13 cellular contexts compared by ENCODE assay signal in the genomic region with DNA sequence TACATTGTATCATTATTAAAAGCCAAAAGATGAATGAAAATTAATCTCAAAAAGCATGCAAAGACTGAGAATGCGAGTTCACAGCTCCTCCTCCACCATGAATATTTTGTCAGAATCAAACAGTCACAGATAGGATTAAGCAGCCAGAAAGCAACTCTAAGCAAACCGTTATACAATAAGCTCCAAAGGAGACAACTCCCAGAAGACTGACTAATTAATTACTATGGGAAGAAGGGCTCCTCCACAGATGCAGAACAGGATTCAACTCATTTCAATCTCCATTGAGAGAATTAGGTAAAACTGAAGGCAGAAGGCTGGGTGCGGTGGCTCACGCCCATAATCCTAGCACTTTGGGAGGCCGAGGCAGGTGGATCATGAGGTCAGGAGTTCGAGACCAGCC.
DNase-seq lines count a peak whose midpoint lies in the region; ATAC-seq and TF ChIP-seq lines count a peak whose summit lies in the region.
"Had no signal": no experiment of that assay in that cellular context is flagged by ENCODE, and none has a peak within 500 bp of the region (broad histone marks: within the 10 kb centered on the region; RNA-seq: fewer than 3 reads in every experiment).

No MANE protein-coding gene starts in this region.

- TF ChIP-seq CTCF in spleen (IDR thresholded peaks at IDR 0.05 in 8 of 11, conservative IDR thresholded peaks at IDR 0.05 in 3 of 11) = no peak

- DNase-seq in T-helper 2 cell treated with Interferon-gamma antibody and Interleukin-4, amounts not matched to agents 5 μg/mL and 100 μg/mL, for 36 hours (ENCODE audit: low spot score) = no peak
- DNase-seq in T-helper 2 cell (no peak), spleen (no peak), GOT3 (lab: John Stamatoyannopoulos, UW) (no peak), C1 segment of cervical spinal cord (lab: John Stamatoyannopoulos, UW) (no peak)
- DNase-seq: activated gamma-delta T cell, NCI-H524 had no signal

- intact Hi-C loops in dendritic cell treated with granulocyte-macrophage colony-stimulating factor and Interleukin-4, amounts not matched to agents 40 ng/mL and 50 ng/mL, for 4 days (cut with micrococcal nuclease) = loop anchor here (5.0 kb wide), 1 partner anchor 70 kb away; a partner anchor contains a TSS
- intact Hi-C loops in spleen (cut with DNase I; ENCODE audit: low total_unique reads) = no loop called here

- no peak for TF ChIP-seq POLR2A in spleen (IDR thresholded peaks at IDR 0.05)

- no peaks in the 10 kb centered on the region for H3K9me3 Mint-ChIP-seq in T-helper 2 cell treated with Interferon-gamma antibody and Interleukin-4, amounts not matched to agents 5 μg/mL and 100 μg/mL, for 36 hours
- H3K9me3 Mint-ChIP-seq in dendritic cell treated with granulocyte-macrophage colony-stimulating factor and Interleukin-4, amounts not matched to agents 40 ng/mL and 50 ng/mL, for 4 days = no peaks in the 10 kb centered on the region

- ATAC-seq in HG03354 (IDR thresholded peaks at IDR 0.05; ENCODE audit: poor library complexity, severe bottlenecking, unreplicated experiment) = no peak
- ATAC-seq: Right ventricle myocardium inferior had no signal

- no peaks in the 10 kb centered on the region for H3K27me3 Mint-ChIP-seq in T-helper 2 cell treated with Interferon-gamma antibody and Interleukin-4, amounts not matched to agents 5 μg/mL and 100 μg/mL, for 36 hours (ENCODE audit: low read depth)
- H3K27me3 Mint-ChIP-seq in dendritic cell treated with granulocyte-macrophage colony-stimulating factor and Interleukin-4, amounts not matched to agents 40 ng/mL and 50 ng/mL, for 4 days = no peaks in the 10 kb centered on the region

- H3K4me1 ChIP-seq in spleen = peaks cover 11 to 100% (median 58%) of the 10 kb centered on the region in 6 donors

- H3K27me3 ChIP-seq in spleen (replicated peaks in 1 of 7) = no peaks in the 10 kb centered on the region
- H3K27me3 ChIP-seq: right atrium auricular region had no signal

- no peak overlapping the region for H3K4me3 ChIP-seq in spleen
- H3K4me3 ChIP-seq: right atrium auricular region, thoracic aorta had no signal

- peaks cover 50% of the 10 kb centered on the region for H3K36me3 Mint-ChIP-seq in T-helper 2 cell treated with Interferon-gamma antibody and Interleukin-4, amounts not matched to agents 5 μg/mL and 100 μg/mL, for 36 hours (ENCODE audit: low read depth)
- H3K36me3 Mint-ChIP-seq in dendritic cell treated with granulocyte-macrophage colony-stimulating factor and Interleukin-4, amounts not matched to agents 40 ng/mL and 50 ng/mL, for 4 days (ENCODE audit: low read depth) = peaks cover 22% of the 10 kb centered on the region

- H3K27ac ChIP-seq in KOPT-K1 (ENCODE audit: low read depth, low read length, poor library complexity, severe bottlenecking) = peak overlapping the region; percentile 97
- H3K27ac ChIP-seq in spleen = peak overlapping the region in 5 of 8 donors; percentile 39 to 72 (median 60)
- H3K27ac ChIP-seq: thoracic aorta had no signal

- 89 to 95% (median 91%) methylated on average over 6 of the region's 6 CpGs for WGBS in spleen, 5 donors

- H3K4me1 Mint-ChIP-seq in T-helper 2 cell treated with Interferon-gamma antibody and Interleukin-4, amounts not matched to agents 5 μg/mL and 100 μg/mL, for 36 hours (ENCODE audit: low read depth) = peaks cover 81% of the 10 kb centered on the region
- peaks cover 76% of the 10 kb centered on the region for H3K4me1 Mint-ChIP-seq in dendritic cell treated with granulocyte-macrophage colony-stimulating factor and Interleukin-4, amounts not matched to agents 40 ng/mL and 50 ng/mL, for 4 days (ENCODE audit: low read depth)

- peak overlapping the region; percentile 92 for H3K27ac Mint-ChIP-seq in T-helper 2 cell treated with Interferon-gamma antibody and Interleukin-4, amounts not matched to agents 5 μg/mL and 100 μg/mL, for 36 hours
- peak overlapping the region; percentile 75 for H3K27ac Mint-ChIP-seq in dendritic cell treated with granulocyte-macrophage colony-stimulating factor and Interleukin-4, amounts not matched to agents 40 ng/mL and 50 ng/mL, for 4 days

- H3K9me3 ChIP-seq in KOPT-K1 (ENCODE audit: insufficient read depth, low read length, poor library complexity, severe bottlenecking) = no peaks in the 10 kb centered on the region
- no peaks in the 10 kb centered on the region for H3K9me3 ChIP-seq in spleen
- H3K9me3 ChIP-seq: right atrium auricular region, thoracic aorta had no signal

- peak overlapping the region; percentile 75 for H3K4me3 Mint-ChIP-seq in T-helper 2 cell treated with Interferon-gamma antibody and Interleukin-4, amounts not matched to agents 5 μg/mL and 100 μg/mL, for 36 hours
- H3K4me3 Mint-ChIP-seq in dendritic cell treated with granulocyte-macrophage colony-stimulating factor and Interleukin-4, amounts not matched to agents 40 ng/mL and 50 ng/mL, for 4 days = no peak overlapping the region

- peaks cover 8% of the 10 kb centered on the region; the same call in 1 of the 2 replicates for H3K36me3 ChIP-seq in KOPT-K1 (ENCODE audit: insufficient read depth, low read length)
- H3K36me3 ChIP-seq in spleen = no peaks in the 10 kb centered on the region
- H3K36me3 ChIP-seq: right atrium auricular region, thoracic aorta had no signal
